1 cellular context compared by ENCODE assay signal in genomic region chr1:206816390-206817287, GRCh38.
TF ChIP-seq lines count a peak whose summit lies in the region.

No MANE protein-coding gene starts in this region.

TF ChIP-seq in K562, 482 proteins besides CTCF, POLR2A, EP300 and RAD21 (continued from another document and continues in another):
- TF ChIP-seq AFF4 (CRISPR knock-in tag; IDR thresholded peaks at IDR 0.05) (no peak), MTA2 (IDR thresholded peaks at IDR 0.05; ENCODE audit: low read depth) (peak; percentile 20; the same call in 1 of the 2 replicates), GATAD2A (IDR thresholded peaks at IDR 0.05) (no peak), ZNF586 (CRISPR knock-in tag; conservative IDR thresholded peaks at IDR 0.05) (no peak), ZNF395 (CRISPR knock-in tag; IDR thresholded peaks at IDR 0.05) (no peak), ZNF140 (CRISPR knock-in tag; IDR thresholded peaks at IDR 0.05) (no peak), ELF4 (CRISPR knock-in tag; IDR thresholded peaks at IDR 0.05) (0 out of 2 replicates have a peak, but pooled peaks have one; percentile 8), CEBPG (CRISPR knock-in tag; IDR thresholded peaks at IDR 0.05) (no peak), CEBPG (tag; conservative IDR thresholded peaks at IDR 0.05 in 1 of 2, IDR thresholded peaks at IDR 0.05 in 1 of 2) (no peak), RBM34 (IDR thresholded peaks at IDR 0.05; ENCODE audit: borderline replicate concordance, insufficient read depth, low read length) (no peak), THAP12 (CRISPR knock-in tag; IDR thresholded peaks at IDR 0.05) (no peak), SMARCB1 (IDR thresholded peaks at IDR 0.05; ENCODE audit: insufficient read length, low read depth) (no peak), VEZF1 (CRISPR knock-in tag; IDR thresholded peaks at IDR 0.05) (peak; percentile 77), SNIP1 (IDR thresholded peaks at IDR 0.05; ENCODE audit: low read depth) (no peak), ZBTB17 (CRISPR knock-in tag; IDR thresholded peaks at IDR 0.05) (no peak), DMBX1 (CRISPR knock-in tag; IDR thresholded peaks at IDR 0.05; ENCODE audit: borderline replicate concordance) (no peak), POLR2G (IDR thresholded peaks at IDR 0.05; ENCODE audit: low read depth, low read length) (no peak), CBX1 (IDR thresholded peaks at IDR 0.05; ENCODE audit: low read depth) (no peak), L3MBTL2 (IDR thresholded peaks at IDR 0.05) (peak; percentile 60; the same call in 1 of the 2 replicates), SRSF3 (IDR thresholded peaks at IDR 0.05; ENCODE audit: insufficient read depth, low read length) (no peak), ARHGAP35 (IDR thresholded peaks at IDR 0.05; ENCODE audit: partially characterized antibody) (no peak), RBM15 (IDR thresholded peaks at IDR 0.05; ENCODE audit: insufficient read depth, low read length) (no peak), ZNF134 (CRISPR knock-in tag; conservative IDR thresholded peaks at IDR 0.05) (no peak), NFYB (IDR thresholded peaks at IDR 0.05; ENCODE audit: extremely low read depth, insufficient read length) (no peak), NBN (IDR thresholded peaks at IDR 0.05; ENCODE audit: low read depth) (no peak; the same call in 1 of the 2 replicates), RB1 (IDR thresholded peaks at IDR 0.05; ENCODE audit: low read depth) (no peak), IRF9 (tag; IDR thresholded peaks at IDR 0.05) (no peak), PHB (CRISPR knock-in tag; IDR thresholded peaks at IDR 0.05) (no peak), ZNF431 (CRISPR knock-in tag; IDR thresholded peaks at IDR 0.05) (no peak), RBM22 (IDR thresholded peaks at IDR 0.05; ENCODE audit: low read depth, low read length, poor library complexity, severe bottlenecking) (no peak), EZH2 (IDR thresholded peaks at IDR 0.05; ENCODE audit: borderline replicate concordance, low read depth, low read length) (no peak)
- TF ChIP-seq, protein P1, sequence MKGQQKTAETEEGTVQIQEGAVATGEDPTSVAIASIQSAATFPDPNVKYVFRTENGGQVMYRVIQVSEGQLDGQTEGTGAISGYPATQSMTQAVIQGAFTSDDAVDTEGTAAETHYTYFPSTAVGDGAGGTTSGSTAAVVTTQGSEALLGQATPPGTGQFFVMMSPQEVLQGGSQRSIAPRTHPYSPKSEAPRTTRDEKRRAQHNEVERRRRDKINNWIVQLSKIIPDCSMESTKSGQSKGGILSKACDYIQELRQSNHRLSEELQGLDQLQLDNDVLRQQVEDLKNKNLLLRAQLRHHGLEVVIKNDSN (CRISPR knock-in tag; IDR thresholded peaks at IDR 0.05): no peak
- TF ChIP-seq, protein P2, sequence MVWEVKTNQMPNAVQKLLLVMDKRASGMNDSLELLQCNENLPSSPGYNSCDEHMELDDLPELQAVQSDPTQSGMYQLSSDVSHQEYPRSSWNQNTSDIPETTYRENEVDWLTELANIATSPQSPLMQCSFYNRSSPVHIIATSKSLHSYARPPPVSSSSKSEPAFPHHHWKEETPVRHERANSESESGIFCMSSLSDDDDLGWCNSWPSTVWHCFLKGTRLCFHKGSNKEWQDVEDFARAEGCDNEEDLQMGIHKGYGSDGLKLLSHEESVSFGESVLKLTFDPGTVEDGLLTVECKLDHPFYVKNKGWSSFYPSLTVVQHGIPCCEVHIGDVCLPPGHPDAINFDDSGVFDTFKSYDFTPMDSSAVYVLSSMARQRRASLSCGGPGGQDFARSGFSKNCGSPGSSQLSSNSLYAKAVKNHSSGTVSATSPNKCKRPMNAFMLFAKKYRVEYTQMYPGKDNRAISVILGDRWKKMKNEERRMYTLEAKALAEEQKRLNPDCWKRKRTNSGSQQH (CRISPR knock-in tag; IDR thresholded peaks at IDR 0.05): no peak
- TF ChIP-seq, protein P3, sequence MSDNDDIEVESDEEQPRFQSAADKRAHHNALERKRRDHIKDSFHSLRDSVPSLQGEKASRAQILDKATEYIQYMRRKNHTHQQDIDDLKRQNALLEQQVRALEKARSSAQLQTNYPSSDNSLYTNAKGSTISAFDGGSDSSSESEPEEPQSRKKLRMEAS (CRISPR knock-in tag; IDR thresholded peaks at IDR 0.05): no peak
- TF ChIP-seq, protein P4, sequence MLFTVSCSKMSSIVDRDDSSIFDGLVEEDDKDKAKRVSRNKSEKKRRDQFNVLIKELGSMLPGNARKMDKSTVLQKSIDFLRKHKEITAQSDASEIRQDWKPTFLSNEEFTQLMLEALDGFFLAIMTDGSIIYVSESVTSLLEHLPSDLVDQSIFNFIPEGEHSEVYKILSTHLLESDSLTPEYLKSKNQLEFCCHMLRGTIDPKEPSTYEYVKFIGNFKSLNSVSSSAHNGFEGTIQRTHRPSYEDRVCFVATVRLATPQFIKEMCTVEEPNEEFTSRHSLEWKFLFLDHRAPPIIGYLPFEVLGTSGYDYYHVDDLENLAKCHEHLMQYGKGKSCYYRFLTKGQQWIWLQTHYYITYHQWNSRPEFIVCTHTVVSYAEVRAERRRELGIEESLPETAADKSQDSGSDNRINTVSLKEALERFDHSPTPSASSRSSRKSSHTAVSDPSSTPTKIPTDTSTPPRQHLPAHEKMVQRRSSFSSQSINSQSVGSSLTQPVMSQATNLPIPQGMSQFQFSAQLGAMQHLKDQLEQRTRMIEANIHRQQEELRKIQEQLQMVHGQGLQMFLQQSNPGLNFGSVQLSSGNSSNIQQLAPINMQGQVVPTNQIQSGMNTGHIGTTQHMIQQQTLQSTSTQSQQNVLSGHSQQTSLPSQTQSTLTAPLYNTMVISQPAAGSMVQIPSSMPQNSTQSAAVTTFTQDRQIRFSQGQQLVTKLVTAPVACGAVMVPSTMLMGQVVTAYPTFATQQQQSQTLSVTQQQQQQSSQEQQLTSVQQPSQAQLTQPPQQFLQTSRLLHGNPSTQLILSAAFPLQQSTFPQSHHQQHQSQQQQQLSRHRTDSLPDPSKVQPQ (CRISPR knock-in tag; IDR thresholded peaks at IDR 0.05; ENCODE audit: borderline replicate concordance): no peak
- TF ChIP-seq, protein P5, sequence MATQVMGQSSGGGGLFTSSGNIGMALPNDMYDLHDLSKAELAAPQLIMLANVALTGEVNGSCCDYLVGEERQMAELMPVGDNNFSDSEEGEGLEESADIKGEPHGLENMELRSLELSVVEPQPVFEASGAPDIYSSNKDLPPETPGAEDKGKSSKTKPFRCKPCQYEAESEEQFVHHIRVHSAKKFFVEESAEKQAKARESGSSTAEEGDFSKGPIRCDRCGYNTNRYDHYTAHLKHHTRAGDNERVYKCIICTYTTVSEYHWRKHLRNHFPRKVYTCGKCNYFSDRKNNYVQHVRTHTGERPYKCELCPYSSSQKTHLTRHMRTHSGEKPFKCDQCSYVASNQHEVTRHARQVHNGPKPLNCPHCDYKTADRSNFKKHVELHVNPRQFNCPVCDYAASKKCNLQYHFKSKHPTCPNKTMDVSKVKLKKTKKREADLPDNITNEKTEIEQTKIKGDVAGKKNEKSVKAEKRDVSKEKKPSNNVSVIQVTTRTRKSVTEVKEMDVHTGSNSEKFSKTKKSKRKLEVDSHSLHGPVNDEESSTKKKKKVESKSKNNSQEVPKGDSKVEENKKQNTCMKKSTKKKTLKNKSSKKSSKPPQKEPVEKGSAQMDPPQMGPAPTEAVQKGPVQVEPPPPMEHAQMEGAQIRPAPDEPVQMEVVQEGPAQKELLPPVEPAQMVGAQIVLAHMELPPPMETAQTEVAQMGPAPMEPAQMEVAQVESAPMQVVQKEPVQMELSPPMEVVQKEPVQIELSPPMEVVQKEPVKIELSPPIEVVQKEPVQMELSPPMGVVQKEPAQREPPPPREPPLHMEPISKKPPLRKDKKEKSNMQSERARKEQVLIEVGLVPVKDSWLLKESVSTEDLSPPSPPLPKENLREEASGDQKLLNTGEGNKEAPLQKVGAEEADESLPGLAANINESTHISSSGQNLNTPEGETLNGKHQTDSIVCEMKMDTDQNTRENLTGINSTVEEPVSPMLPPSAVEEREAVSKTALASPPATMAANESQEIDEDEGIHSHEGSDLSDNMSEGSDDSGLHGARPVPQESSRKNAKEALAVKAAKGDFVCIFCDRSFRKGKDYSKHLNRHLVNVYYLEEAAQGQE (CRISPR knock-in tag; IDR thresholded peaks at IDR 0.05; ENCODE audit: low read depth): 0 out of 2 replicates have a peak, but pooled peaks have one; percentile 44
